ENCODE assay signal across 31 cellular contexts in the genomic region with DNA sequence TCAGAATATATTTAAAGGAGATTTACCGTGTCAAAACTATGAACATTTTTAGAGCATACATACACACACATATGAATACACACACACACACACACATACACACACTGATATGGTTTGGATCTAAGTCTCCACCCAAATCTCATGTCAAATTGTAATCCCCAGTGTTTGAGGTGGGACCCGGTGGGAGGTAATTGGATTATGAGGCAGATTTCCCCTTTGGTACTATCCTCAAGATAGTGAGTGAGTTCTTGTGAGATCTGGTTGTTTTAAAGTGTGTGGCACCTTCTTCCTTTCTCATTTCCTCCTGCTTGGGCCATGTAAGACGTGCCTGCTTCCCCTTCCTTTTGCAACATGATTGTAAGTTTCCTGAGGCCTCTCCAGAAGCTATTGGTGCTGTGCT.
"Had no signal": no experiment of that assay in that cellular context is flagged by ENCODE, and none has a peak within 500 bp of the region (broad histone marks: within the 10 kb centered on the region; RNA-seq: fewer than 3 reads in every experiment).

No MANE protein-coding gene starts in this region.

- H3K9me3 Mint-ChIP-seq: immature natural killer cell; natural killer cell treated with Interleukin-12 subunit alpha and Interleukin-12 subunit beta and Interleukin-15 and Interleukin-18, amount 100 ng/mL, for 72 hours; neural crest cell had no signal

- H3K4me3 ChIP-seq: left lung, lower lobe of right lung, mucosa of descending colon, pancreas, prostate gland, skin epidermis, stomach, testis, thyroid gland, transverse colon, upper lobe of right lung had no signal

- H3K4me1 ChIP-seq: left lung, pancreas had no signal

- H3K9me3 ChIP-seq: left lung, lower lobe of right lung, mucosa of descending colon, pancreas, prostate gland, stomach, testis, thyroid gland, transverse colon had no signal

- DNase-seq: hypothalamus; immature natural killer cell; kidney; left colon; left lung; lower lobe of right lung; mammary epithelial cell; mesenchymal stem cell; midbrain; mucosa of descending colon; naive thymus-derived CD4-positive, alpha-beta T cell; nucleus accumbens; pancreas; posterior cingulate gyrus; retina; right cardiac atrium; stimulated activated CD4-positive, alpha-beta T cell treated with anti-CD3 and anti-CD28 coated beads, Interleukin-12 subunit alpha, Interleukin-12 subunit beta, amount 100 ng/mL, for 4 hours; stimulated activated CD4-positive, alpha-beta T cell treated with anti-CD3 and anti-CD28 coated beads, Interleukin-15, amount 100 ng/mL, for 24 hours; stimulated activated CD4-positive, alpha-beta T cell treated with anti-CD3 and anti-CD28 coated beads, Interleukin-2, amount 100 ng/mL, for 24 hours; stimulated activated CD4-positive, alpha-beta T cell treated with anti-CD3 and anti-CD28 coated beads, Interleukin-4, amount 100 ng/mL, for 1 hour; stimulated activated naive B cell treated with anti-CD40 and anti-IgM and Interleukin-4, amounts not matched to agents 10 μg/mL and 1 μg/mL and 100 μg/mL, for 72 hours; stimulated activated naive CD8-positive, alpha-beta T cell treated with anti-CD3 and anti-CD28 coated beads, Interleukin-15, Interleukin-2, amounts not matched to agents 100 U/mL and 50 U/mL, for 24 hours; stomach; testis; thyroid gland; transverse colon; upper lobe of right lung had no signal

- H3K27ac Mint-ChIP-seq: immature natural killer cell; naive thymus-derived CD4-positive, alpha-beta T cell; natural killer cell treated with Interleukin-12 subunit alpha and Interleukin-12 subunit beta and Interleukin-15 and Interleukin-18, amount 100 ng/mL, for 72 hours; stimulated activated naive B cell treated with anti-CD40 and anti-IgM and Interleukin-4, amounts not matched to agents 10 μg/mL and 1 μg/mL and 100 μg/mL, for 72 hours had no signal

- H3K4me3 Mint-ChIP-seq: immature natural killer cell; naive thymus-derived CD4-positive, alpha-beta T cell; natural killer cell treated with Interleukin-12 subunit alpha and Interleukin-12 subunit beta and Interleukin-15 and Interleukin-18, amount 100 ng/mL, for 72 hours; neural crest cell; stimulated activated naive B cell treated with anti-CD40 and anti-IgM and Interleukin-4, amounts not matched to agents 10 μg/mL and 1 μg/mL and 100 μg/mL, for 72 hours had no signal

- H3K36me3 ChIP-seq: left lung, lower lobe of right lung, pancreas, prostate gland, stomach, thyroid gland, transverse colon, upper lobe of right lung had no signal

- H3K4me1 Mint-ChIP-seq: immature natural killer cell; stimulated activated naive B cell treated with anti-CD40 and anti-IgM and Interleukin-4, amounts not matched to agents 10 μg/mL and 1 μg/mL and 100 μg/mL, for 72 hours had no signal

- H3K36me3 Mint-ChIP-seq: immature natural killer cell; naive thymus-derived CD4-positive, alpha-beta T cell; natural killer cell treated with Interleukin-12 subunit alpha and Interleukin-12 subunit beta and Interleukin-15 and Interleukin-18, amount 100 ng/mL, for 72 hours; stimulated activated naive B cell treated with anti-CD40 and anti-IgM and Interleukin-4, amounts not matched to agents 10 μg/mL and 1 μg/mL and 100 μg/mL, for 72 hours had no signal

- ATAC-seq: left colon; left lung; lower lobe of right lung; mucosa of descending colon; naive thymus-derived CD4-positive, alpha-beta T cell; natural killer cell treated with Interleukin-12 subunit alpha and Interleukin-12 subunit beta and Interleukin-15 and Interleukin-18, amount 100 ng/mL, for 72 hours; pancreas; right cardiac atrium; stimulated activated naive B cell treated with anti-CD40 and anti-IgM and Interleukin-4, amounts not matched to agents 10 μg/mL and 1 μg/mL and 100 μg/mL, for 72 hours; stimulated activated naive CD8-positive, alpha-beta T cell treated with anti-CD3 and anti-CD28 coated beads, Interleukin-15, Interleukin-2, amounts not matched to agents 100 U/mL and 50 U/mL, for 24 hours; upper lobe of right lung had no signal

- H3K27me3 ChIP-seq: left lung, pancreas, stomach, testis, thyroid gland, transverse colon, upper lobe of right lung had no signal

- H3K27ac ChIP-seq: left lung, lower lobe of right lung, pancreas, prostate gland, testis, thyroid gland had no signal
